ENCODE assay signal across 18 cellular contexts in genomic region chr1:18580676-18581419, GRCh38. TPM values are rescaled to one million over a fixed set of nuclear protein-coding genes. Genes with fewer than 3 reads are reported as not detected.
"Had no signal": no experiment of that assay in that cellular context is flagged by ENCODE, and none has a peak within 500 bp of the region (broad histone marks: within the 10 kb centered on the region; RNA-seq: fewer than 3 reads in every experiment).

No MANE protein-coding gene starts in this region.

- H3K4me1 Mint-ChIP-seq: activated CD4-positive, alpha-beta memory T cell treated with anti-CD3 and anti-CD28 coated beads, Interleukin-2, amount 10 ng/mL, durations not matched to agents 7 days and 5 days; activated naive CD4-positive, alpha-beta T cell treated with anti-CD3 and anti-CD28 coated beads, Interleukin-2, amount 50 U/mL, for 24 hours; stimulated activated effector memory CD8-positive, alpha-beta T cell treated with anti-CD3 and anti-CD28 coated beads, Interleukin-12 subunit alpha, Interleukin-12 subunit beta, amount 100 ng/mL, for 72 hours had no signal

- FAIRE-seq: keratinocyte, pancreas had no signal

- H3K27me3 ChIP-seq: adrenal gland, hepatocyte, pancreas, upper lobe of right lung had no signal

- H3K36me3 Mint-ChIP-seq: activated naive CD4-positive, alpha-beta T cell treated with anti-CD3 and anti-CD28 coated beads, Interleukin-2, amount 50 U/mL, for 24 hours; naive B cell; stimulated activated effector memory CD8-positive, alpha-beta T cell treated with anti-CD3 and anti-CD28 coated beads, Interleukin-12 subunit alpha, Interleukin-12 subunit beta, amount 100 ng/mL, for 72 hours had no signal

- H3K4me1 ChIP-seq: adrenal gland, left lung, pancreas had no signal

- H3K4me3 ChIP-seq: adrenal gland, coronary artery, esophagus muscularis mucosa, hepatocyte, left lung, pancreas, thoracic aorta, upper lobe of right lung had no signal

- H3K4me2 ChIP-seq: hepatocyte had no signal

- H3K9me3 ChIP-seq: adrenal gland, esophagus muscularis mucosa, left lung, pancreas, thoracic aorta, upper lobe of right lung had no signal

- H2AFZ ChIP-seq: hepatocyte had no signal

- H3K27ac Mint-ChIP-seq: activated CD4-positive, alpha-beta memory T cell treated with anti-CD3 and anti-CD28 coated beads, Interleukin-2, amount 10 ng/mL, durations not matched to agents 7 days and 5 days; activated naive CD4-positive, alpha-beta T cell treated with anti-CD3 and anti-CD28 coated beads, Interleukin-2, amount 50 U/mL, for 24 hours; naive B cell; stimulated activated effector memory CD8-positive, alpha-beta T cell treated with anti-CD3 and anti-CD28 coated beads, Interleukin-12 subunit alpha, Interleukin-12 subunit beta, amount 100 ng/mL, for 72 hours had no signal

- H3K9me3 Mint-ChIP-seq: activated CD4-positive, alpha-beta memory T cell treated with anti-CD3 and anti-CD28 coated beads, Interleukin-2, amount 10 ng/mL, durations not matched to agents 7 days and 5 days; activated naive CD4-positive, alpha-beta T cell treated with anti-CD3 and anti-CD28 coated beads, Interleukin-2, amount 50 U/mL, for 24 hours; activated T-cell treated with anti-CD3 and anti-CD28 coated beads, Interleukin-2, amount 50 U/mL, for 4 hours; stimulated activated effector memory CD8-positive, alpha-beta T cell treated with anti-CD3 and anti-CD28 coated beads, Interleukin-12 subunit alpha, Interleukin-12 subunit beta, amount 100 ng/mL, for 72 hours had no signal

- H3K4me3 Mint-ChIP-seq: activated CD4-positive, alpha-beta memory T cell treated with anti-CD3 and anti-CD28 coated beads, Interleukin-2, amount 10 ng/mL, durations not matched to agents 7 days and 5 days; activated naive CD4-positive, alpha-beta T cell treated with anti-CD3 and anti-CD28 coated beads, Interleukin-2, amount 50 U/mL, for 24 hours; activated T-cell treated with anti-CD3 and anti-CD28 coated beads, Interleukin-2, amount 50 U/mL, for 4 hours; stimulated activated effector memory CD8-positive, alpha-beta T cell treated with anti-CD3 and anti-CD28 coated beads, Interleukin-12 subunit alpha, Interleukin-12 subunit beta, amount 100 ng/mL, for 72 hours had no signal

- H3K36me3 ChIP-seq: adrenal gland, esophagus muscularis mucosa, left lung, pancreas, thoracic aorta, upper lobe of right lung had no signal

- H3K27ac ChIP-seq: adrenal gland, coronary artery, esophagus muscularis mucosa, hepatocyte, left lung, pancreas, thoracic aorta, upper lobe of right lung had no signal

- H3K79me2 ChIP-seq: hepatocyte had no signal

- DNase-seq: activated effector memory CD4-positive, alpha-beta T cell treated with anti-CD3 and anti-CD28 coated beads, Interleukin-2, amount 50 U/mL, for 16 hours; activated T-cell treated with anti-CD3 and anti-CD28 coated beads, Interleukin-2, amount 50 U/mL, for 4 hours; mammary epithelial cell; naive B cell had no signal

RNA-seq across cellular contexts. Expression of gene PAX7, which starts 49.8 kb away (rescaled TPM):
- total RNA-seq: activated CD4-positive, alpha-beta memory T cell treated with anti-CD3 and anti-CD28 coated beads, Interleukin-2, amount 10 ng/mL, durations not matched to agents 7 days and 5 days; activated T-cell treated with anti-CD3 and anti-CD28 coated beads, Interleukin-2, amount 50 U/mL, for 4 hours; adrenal gland; cardiac septum; esophagus muscularis mucosa; glomerular endothelial cell; hepatocyte; left lung; mammary epithelial cell; pancreas; thoracic aorta; upper lobe of right lung had no signal
- polyA plus RNA-seq: adrenal gland, hepatocyte, keratinocyte, mammary epithelial cell, pancreas had no signal
